ENCODE assay signal across 12 cellular contexts in the genomic region with DNA sequence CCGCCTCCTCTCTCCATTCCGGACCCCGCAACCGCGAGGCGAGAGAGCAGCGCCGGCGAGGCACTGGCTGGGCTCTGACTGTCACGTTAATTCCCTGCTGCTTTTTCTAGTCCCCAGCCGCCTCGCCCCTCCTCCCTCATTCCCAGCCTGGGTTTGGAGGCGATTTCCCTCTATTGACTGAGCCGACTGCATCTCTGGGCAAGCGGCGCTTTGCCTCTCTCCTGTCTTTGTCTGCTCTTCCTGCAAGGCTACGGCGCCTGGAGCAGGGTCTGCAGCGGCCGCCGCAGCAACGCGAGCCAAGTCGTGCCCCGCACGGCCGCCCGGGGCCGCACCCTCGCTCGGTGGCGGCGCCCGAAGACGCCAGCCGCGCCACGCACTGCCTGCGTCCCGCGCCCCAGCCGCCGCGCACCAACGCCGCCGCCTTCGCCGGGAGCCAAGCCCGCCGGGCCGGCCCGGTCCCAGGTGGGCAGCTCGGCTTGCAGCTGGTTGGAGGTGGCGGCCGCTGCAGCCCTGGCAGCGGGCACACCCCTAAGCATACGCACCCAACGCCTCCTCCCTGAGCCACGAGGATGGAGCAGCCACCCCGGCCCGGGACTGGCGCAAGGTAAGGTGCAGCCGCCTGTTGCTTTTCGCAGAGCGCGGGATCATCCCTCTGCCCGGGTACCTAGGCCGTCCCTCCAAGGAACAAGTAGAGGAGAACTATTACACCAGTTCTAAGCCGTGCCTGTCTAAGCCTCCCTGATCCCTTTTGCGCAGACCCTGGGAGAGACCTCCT. TPM values are rescaled to one million over a fixed set of nuclear protein-coding genes. Genes with fewer than 3 reads are reported as not detected.
DNase-seq lines count a peak whose midpoint lies in the region; ATAC-seq and TF ChIP-seq lines count a peak whose summit lies in the region.
"Had no signal": no experiment of that assay in that cellular context is flagged by ENCODE, and none has a peak within 500 bp of the region (broad histone marks: within the 10 kb centered on the region; RNA-seq: fewer than 3 reads in every experiment).

A gene with protein sequence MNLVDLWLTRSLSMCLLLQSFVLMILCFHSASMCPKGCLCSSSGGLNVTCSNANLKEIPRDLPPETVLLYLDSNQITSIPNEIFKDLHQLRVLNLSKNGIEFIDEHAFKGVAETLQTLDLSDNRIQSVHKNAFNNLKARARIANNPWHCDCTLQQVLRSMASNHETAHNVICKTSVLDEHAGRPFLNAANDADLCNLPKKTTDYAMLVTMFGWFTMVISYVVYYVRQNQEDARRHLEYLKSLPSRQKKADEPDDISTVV (plus strand): TSS at position 139 of the 775 bp plus-strand sequence. CDS start 86,901 bp downstream, outside the sequence.

- H3K27ac Mint-ChIP-seq in activated CD4-positive, alpha-beta memory T cell treated with anti-CD3 and anti-CD28 coated beads, Interleukin-2, amount 10 ng/mL, durations not matched to agents 7 days and 5 days: no peak within 1 kb of the TSS

- H3K27ac ChIP-seq in sigmoid colon: no peak within 1 kb of the TSS
- H3K27ac ChIP-seq: adrenal gland had no signal

- no peaks in the 10 kb centered on the region for H3K9me3 ChIP-seq in sigmoid colon
- H3K9me3 ChIP-seq: adrenal gland had no signal

- H3K4me3 Mint-ChIP-seq in activated CD4-positive, alpha-beta memory T cell treated with anti-CD3 and anti-CD28 coated beads, Interleukin-2, amount 10 ng/mL, durations not matched to agents 7 days and 5 days: no peak within 1 kb of the TSS

- no peaks in the 10 kb centered on the region for H3K36me3 ChIP-seq in sigmoid colon
- H3K36me3 ChIP-seq: adrenal gland had no signal

- H3K9me3 Mint-ChIP-seq in activated CD4-positive, alpha-beta memory T cell treated with anti-CD3 and anti-CD28 coated beads, Interleukin-2, amount 10 ng/mL, durations not matched to agents 7 days and 5 days: no peaks in the 10 kb centered on the region

- ATAC-seq in GM18907 (IDR thresholded peaks at IDR 0.05; ENCODE audit: unreplicated experiment) (peak; percentile 43), HG02678 (IDR thresholded peaks at IDR 0.05; ENCODE audit: unreplicated experiment) (no peak)

- H3K4me3 ChIP-seq in sigmoid colon: peak within 1 kb of the TSS in 3 of 4 donors; percentile 35 to 48 (median 44)

- peaks cover 9 to 50% (median 21%) of the 10 kb centered on the region in 3 donors for H3K27me3 ChIP-seq in sigmoid colon

- intact Hi-C loops in sigmoid colon (cut with DNase I): no loop called here

- no peak for TF ChIP-seq POLR2A in sigmoid colon (IDR thresholded peaks at IDR 0.05)

- no peak for TF ChIP-seq EP300 in sigmoid colon (IDR thresholded peaks at IDR 0.05)

- TF ChIP-seq CTCF in sigmoid colon (IDR thresholded peaks at IDR 0.05): no peak

- 2 to 9% methylated on average over 71 of the region's 71 CpGs for WGBS in sigmoid colon, 2 donors

- H3K27me3 Mint-ChIP-seq in activated CD4-positive, alpha-beta memory T cell treated with anti-CD3 and anti-CD28 coated beads, Interleukin-2, amount 10 ng/mL, durations not matched to agents 7 days and 5 days: peaks cover 31% of the 10 kb centered on the region

- POLR2A ChIA-PET in activated CD4-positive, alpha-beta memory T cell treated with anti-CD3 and anti-CD28 coated beads, Interleukin-2, amount 10 ng/mL, durations not matched to agents 7 days and 5 days (lab: Charles Lee): no interaction called here

- H3K36me3 Mint-ChIP-seq in activated CD4-positive, alpha-beta memory T cell treated with anti-CD3 and anti-CD28 coated beads, Interleukin-2, amount 10 ng/mL, durations not matched to agents 7 days and 5 days (ENCODE audit: low read depth): no peaks in the 10 kb centered on the region

- H3K4me1 ChIP-seq in sigmoid colon: peaks cover 0 to 20% (median 15%) of the 10 kb centered on the region in 4 donors
- H3K4me1 ChIP-seq: adrenal gland had no signal

- CTCF ChIA-PET in activated CD4-positive, alpha-beta memory T cell treated with anti-CD3 and anti-CD28 coated beads, Interleukin-2, amount 10 ng/mL, durations not matched to agents 7 days and 5 days (lab: Charles Lee): no interaction called here

- H3K4me1 Mint-ChIP-seq in activated CD4-positive, alpha-beta memory T cell treated with anti-CD3 and anti-CD28 coated beads, Interleukin-2, amount 10 ng/mL, durations not matched to agents 7 days and 5 days: peaks cover 1% of the 10 kb centered on the region

- DNase-seq in anterior cingulate cortex (lab: John Stamatoyannopoulos, UW): peak in 46 of 58 donors; percentile 9 to 78 (median 50)
- peak; percentile 31 for DNase-seq in iPS-NIHi7 (ENCODE audit: extremely low spot score)
- no peak for DNase-seq in sigmoid colon
- no peak for DNase-seq in pons (ENCODE audit: low spot score)
- DNase-seq in NCI-H2196 treated with DMSO at 0.1 percent for 48 hours (lab: John Stamatoyannopoulos, UW; ENCODE audit: unreplicated experiment): no peak
- no peak for DNase-seq in activated CD4-positive, alpha-beta memory T cell treated with anti-CD3 and anti-CD28 coated beads, Interleukin-2, amount 10 ng/mL, durations not matched to agents 7 days and 5 days
- DNase-seq: adrenal gland, kidney glomerular epithelial cell had no signal

RNA-seq across cellular contexts. Expression of the gene that starts here (rescaled TPM):
- 1 to 10 TPM in 1 of 4 donors, under 1 TPM in 3; under 0.01 to 1.1 (median 0.53) TPM for total RNA-seq in sigmoid colon
- polyA plus RNA-seq in sigmoid colon: under 1 TPM in 1 of 3 donors, not detected in 2; 0.01 TPM
- total RNA-seq in activated CD4-positive, alpha-beta memory T cell treated with anti-CD3 and anti-CD28 coated beads, Interleukin-2, amount 10 ng/mL, durations not matched to agents 7 days and 5 days: not detected
- total RNA-seq: LHCN-M2; T-helper 2 cell treated with Interferon-gamma antibody and Interleukin-4, amounts not matched to agents 100 ng/mL and 5 ng/mL, for 36 hours had no signal

Comparison
In these comparisons a context has a peak if more than half of its experiments do, and no peak if none do; other contexts are left out.
1. DNase-seq: peak in anterior cingulate cortex (46 of 58) and iPS-NIHi7 (single experiment); none in sigmoid colon (single experiment), pons (single experiment), NCI-H2196 treated with DMSO at 0.1 percent for 48 hours (single experiment) and activated CD4-positive, alpha-beta memory T cell treated with anti-CD3 and anti-CD28 coated beads, Interleukin-2, amount 10 ng/mL, durations not matched to agents 7 days and 5 days (single experiment).